11 cellular contexts compared by ENCODE assay signal in the genomic region with DNA sequence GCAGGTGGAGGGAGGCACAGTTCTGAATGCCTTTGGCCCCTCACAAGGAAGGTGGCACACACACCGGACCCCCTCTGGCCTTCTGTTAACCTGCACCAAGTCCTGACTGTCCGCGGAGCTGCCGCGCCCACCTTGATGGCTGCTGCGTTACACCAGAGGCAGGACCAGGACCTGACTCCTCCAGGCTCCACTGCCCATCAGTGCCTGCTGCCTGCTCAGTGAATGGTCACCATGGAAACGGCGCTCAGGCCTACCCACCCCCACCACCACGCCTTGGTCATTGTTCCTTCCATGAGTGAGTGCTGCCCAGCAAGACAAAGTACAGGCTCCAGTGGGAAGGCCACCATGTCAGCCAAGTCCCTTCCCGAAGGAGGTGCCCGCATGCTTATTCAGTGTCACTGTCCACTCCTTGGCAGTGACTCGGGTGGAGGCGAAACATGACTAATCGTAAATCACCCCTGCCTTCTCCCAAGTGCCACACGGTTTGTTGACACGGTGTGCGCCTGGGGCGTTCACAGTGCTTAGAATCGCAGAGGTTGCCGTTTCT. TPM values are rescaled to one million over a fixed set of nuclear protein-coding genes. Genes with fewer than 3 reads are reported as not detected.
DNase-seq lines count a peak whose midpoint lies in the region; ATAC-seq, FAIRE-seq and TF ChIP-seq lines count a peak whose summit lies in the region.
"Had no signal": no experiment of that assay in that cellular context is flagged by ENCODE, and none has a peak within 500 bp of the region (broad histone marks: within the 10 kb centered on the region; RNA-seq: fewer than 3 reads in every experiment).

No MANE protein-coding gene starts in this region.

- H3K27ac ChIP-seq in WERI-Rb-1 (no peak overlapping the region), lower lobe of right lung (no peak overlapping the region), aorta (ENCODE audit: low read depth in 1 of 2, low read length in 2 of 2) (no peak overlapping the region)
- H3K27ac ChIP-seq: BLaER1 treated with 17β-estradiol and CSF1 and Interleukin-3, amounts not matched to agents 10 nM and 100 nM; KMS-11 had no signal

- H3K27me3 ChIP-seq in WERI-Rb-1 (ENCODE audit: insufficient read depth, low read depth, severe bottlenecking), result no peaks in the 10 kb centered on the region
- H3K27me3 ChIP-seq in lower lobe of right lung (ENCODE audit: low read depth), result no peaks in the 10 kb centered on the region
- no peaks in the 10 kb centered on the region for H3K27me3 ChIP-seq in aorta (ENCODE audit: control insufficient read depth in 1 of 2, insufficient read depth in 2 of 2, low read length in 1 of 2)
- H3K27me3 ChIP-seq: BLaER1 treated with 17β-estradiol and CSF1 and Interleukin-3, amounts not matched to agents 10 nM and 100 nM had no signal

- no peak for TF ChIP-seq CTCF in WERI-Rb-1 (IDR thresholded peaks at IDR 0.05; ENCODE audit: low read depth, low read length)
- TF ChIP-seq CTCF in lower lobe of right lung (IDR thresholded peaks at IDR 0.05), result no peak

- ATAC-seq in left cardiac atrium (no peak), lower lobe of right lung (peak in 1 of 2 donors; percentile 1), aorta (ENCODE audit: low FRiP score) (no peak), HG02798 (IDR thresholded peaks at IDR 0.05; ENCODE audit: poor library complexity, unreplicated experiment) (no peak)

- H3K9me3 ChIP-seq in WERI-Rb-1 (ENCODE audit: severe bottlenecking) (no peaks in the 10 kb centered on the region), lower lobe of right lung (no peaks in the 10 kb centered on the region), aorta (ENCODE audit: control insufficient read depth, low read length) (peaks cover 3% of the 10 kb centered on the region)

- intact Hi-C loops in cardiac septum (cut with DNase I), result no loop called here
- intact Hi-C loops in left cardiac atrium (cut with DNase I), result no loop called here
- intact Hi-C loops in lower lobe of right lung (cut with DNase I), result no loop called here
- intact Hi-C loops in aorta (cut with DNase I), result no loop called here

- H3K36me3 ChIP-seq in WERI-Rb-1 (no peaks in the 10 kb centered on the region), lower lobe of right lung (peaks cover 40% of the 10 kb centered on the region), aorta (ENCODE audit: control insufficient read depth in 1 of 2, insufficient read depth in 2 of 2, low read length in 1 of 2) (peaks cover 0 to 8% of the 10 kb centered on the region in 2 donors)

- 74 to 75% methylated on average over 20 of the region's 20 CpGs for WGBS in aorta, 2 donors

- H3K4me1 ChIP-seq in lower lobe of right lung (peaks cover 14% of the 10 kb centered on the region), aorta (ENCODE audit: control insufficient read depth in 1 of 2, insufficient read depth in 2 of 2, low read length in 2 of 2) (no peaks in the 10 kb centered on the region)

- FAIRE-seq in RCC 7860 (lab: Jason Lieb, UNC), result no peak
- FAIRE-seq: keratinocyte had no signal

- H3K4me3 ChIP-seq in WERI-Rb-1 (ENCODE audit: low read depth, low read length), result no peak overlapping the region
- no peak overlapping the region for H3K4me3 ChIP-seq in lower lobe of right lung
- no peak overlapping the region for H3K4me3 ChIP-seq in aorta (ENCODE audit: low read length in 2 of 2)
- H3K4me3 ChIP-seq: BLaER1 treated with 17β-estradiol and CSF1 and Interleukin-3, amounts not matched to agents 10 nM and 100 nM had no signal

- DNase-seq in cardiac septum (ENCODE audit: low spot score) (peak; percentile 54), left cardiac atrium (no peak), WERI-Rb-1 (peak; percentile 19), lower lobe of right lung (peak; percentile 51), aorta (peak; percentile 38 to 66), SIG-M5 (lab: John Stamatoyannopoulos, UW) (no peak), RCC 7860 (ENCODE audit: low spot score) (no peak)

RNA-seq across cellular contexts. Expression of gene SLC37A1, which starts 57.3 kb away (rescaled TPM):
- 6.7 TPM for total RNA-seq in cardiac septum
- total RNA-seq in left cardiac atrium, result 1 to 10 TPM; 1.9 to 3.7 TPM
- 28.9 TPM for total RNA-seq in lower lobe of right lung
- total RNA-seq in aorta, result 10 to 100 TPM in 1 of 2 donors, 1 to 10 TPM in 1; 6.5 to 11.7 TPM
- 1 to 10 TPM; 5.0 to 6.3 TPM for polyA plus RNA-seq in aorta

Comparison
In these comparisons a context has a peak if more than half of its experiments do, and no peak if none do; other contexts are left out.
1. DNase-seq: peak in cardiac septum (single experiment), WERI-Rb-1 (single experiment), lower lobe of right lung (single experiment) and aorta (2 of 2); none in left cardiac atrium (single experiment), SIG-M5 (single experiment) and RCC 7860 (single experiment).